Comparison of ENCODE assay signal across 1 cellular context in the genomic region with DNA sequence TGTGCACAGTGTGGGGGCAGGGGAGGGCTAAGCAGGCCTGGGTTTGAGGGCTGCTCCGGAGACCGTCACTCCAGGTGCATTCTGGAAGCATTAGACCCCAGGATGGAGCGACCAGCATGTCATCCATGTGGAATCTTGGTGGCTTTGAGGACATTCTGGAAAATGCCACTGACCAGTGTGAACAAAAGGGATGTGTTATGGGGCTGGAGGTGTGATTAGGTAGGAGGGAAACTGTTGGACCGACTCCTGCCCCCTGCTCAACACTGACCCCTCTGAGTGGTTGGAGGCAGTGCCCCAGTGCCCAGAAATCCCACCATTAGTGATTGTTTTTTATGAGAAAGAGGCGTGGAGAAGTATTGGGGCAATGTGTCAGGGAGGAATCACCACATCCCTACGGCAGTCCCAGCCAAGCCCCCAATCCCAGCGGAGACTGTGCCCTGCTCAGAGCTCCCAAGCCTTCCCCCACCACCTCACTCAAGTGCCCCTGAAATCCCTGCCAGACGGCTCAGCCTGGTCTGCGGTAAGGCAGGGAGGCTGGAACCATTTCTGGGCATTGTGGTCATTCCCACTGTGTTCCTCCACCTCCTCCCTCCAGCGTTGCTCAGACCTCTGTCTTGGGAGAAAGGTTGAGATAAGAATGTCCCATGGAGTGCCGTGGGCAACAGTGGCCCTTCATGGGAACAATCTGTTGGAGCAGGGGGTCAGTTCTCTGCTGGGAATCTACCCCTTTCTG.
TF ChIP-seq lines count a peak whose summit lies in the region.

No MANE protein-coding gene starts in this region.

TF ChIP-seq in HepG2, 621 proteins besides CTCF, POLR2A, EP300 and RAD21 (continued from another document and continues in another):
- TF ChIP-seq, protein P1, sequence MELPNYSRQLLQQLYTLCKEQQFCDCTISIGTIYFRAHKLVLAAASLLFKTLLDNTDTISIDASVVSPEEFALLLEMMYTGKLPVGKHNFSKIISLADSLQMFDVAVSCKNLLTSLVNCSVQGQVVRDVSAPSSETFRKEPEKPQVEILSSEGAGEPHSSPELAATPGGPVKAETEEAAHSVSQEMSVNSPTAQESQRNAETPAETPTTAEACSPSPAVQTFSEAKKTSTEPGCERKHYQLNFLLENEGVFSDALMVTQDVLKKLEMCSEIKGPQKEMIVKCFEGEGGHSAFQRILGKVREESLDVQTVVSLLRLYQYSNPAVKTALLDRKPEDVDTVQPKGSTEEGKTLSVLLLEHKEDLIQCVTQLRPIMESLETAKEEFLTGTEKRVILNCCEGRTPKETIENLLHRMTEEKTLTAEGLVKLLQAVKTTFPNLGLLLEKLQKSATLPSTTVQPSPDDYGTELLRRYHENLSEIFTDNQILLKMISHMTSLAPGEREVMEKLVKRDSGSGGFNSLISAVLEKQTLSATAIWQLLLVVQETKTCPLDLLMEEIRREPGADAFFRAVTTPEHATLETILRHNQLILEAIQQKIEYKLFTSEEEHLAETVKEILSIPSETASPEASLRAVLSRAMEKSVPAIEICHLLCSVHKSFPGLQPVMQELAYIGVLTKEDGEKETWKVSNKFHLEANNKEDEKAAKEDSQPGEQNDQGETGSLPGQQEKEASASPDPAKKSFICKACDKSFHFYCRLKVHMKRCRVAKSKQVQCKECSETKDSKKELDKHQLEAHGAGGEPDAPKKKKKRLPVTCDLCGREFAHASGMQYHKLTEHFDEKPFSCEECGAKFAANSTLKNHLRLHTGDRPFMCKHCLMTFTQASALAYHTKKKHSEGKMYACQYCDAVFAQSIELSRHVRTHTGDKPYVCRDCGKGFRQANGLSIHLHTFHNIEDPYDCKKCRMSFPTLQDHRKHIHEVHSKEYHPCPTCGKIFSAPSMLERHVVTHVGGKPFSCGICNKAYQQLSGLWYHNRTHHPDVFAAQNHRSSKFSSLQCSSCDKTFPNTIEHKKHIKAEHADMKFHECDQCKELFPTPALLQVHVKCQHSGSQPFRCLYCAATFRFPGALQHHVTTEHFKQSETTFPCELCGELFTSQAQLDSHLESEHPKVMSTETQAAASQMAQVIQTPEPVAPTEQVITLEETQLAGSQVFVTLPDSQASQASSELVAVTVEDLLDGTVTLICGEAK (IDR thresholded peaks at IDR 0.05), result no peak
- TF ChIP-seq, protein P1 (CRISPR knock-in tag; IDR thresholded peaks at IDR 0.05), result no peak
- no peak for TF ChIP-seq FIP1L1 (IDR thresholded peaks at IDR 0.05; ENCODE audit: borderline replicate concordance, insufficient read depth, low read depth, low read length)
- TF ChIP-seq, protein P2, sequence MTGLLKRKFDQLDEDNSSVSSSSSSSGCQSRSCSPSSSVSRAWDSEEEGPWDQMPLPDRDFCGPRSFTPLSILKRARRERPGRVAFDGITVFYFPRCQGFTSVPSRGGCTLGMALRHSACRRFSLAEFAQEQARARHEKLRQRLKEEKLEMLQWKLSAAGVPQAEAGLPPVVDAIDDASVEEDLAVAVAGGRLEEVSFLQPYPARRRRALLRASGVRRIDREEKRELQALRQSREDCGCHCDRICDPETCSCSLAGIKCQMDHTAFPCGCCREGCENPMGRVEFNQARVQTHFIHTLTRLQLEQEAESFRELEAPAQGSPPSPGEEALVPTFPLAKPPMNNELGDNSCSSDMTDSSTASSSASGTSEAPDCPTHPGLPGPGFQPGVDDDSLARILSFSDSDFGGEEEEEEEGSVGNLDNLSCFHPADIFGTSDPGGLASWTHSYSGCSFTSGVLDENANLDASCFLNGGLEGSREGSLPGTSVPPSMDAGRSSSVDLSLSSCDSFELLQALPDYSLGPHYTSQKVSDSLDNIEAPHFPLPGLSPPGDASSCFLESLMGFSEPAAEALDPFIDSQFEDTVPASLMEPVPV (CRISPR knock-in tag; IDR thresholded peaks at IDR 0.05), result peak; percentile 71; the same call in 1 of the 2 replicates
- peak; percentile 88; the same call in 1 of the 2 replicates for TF ChIP-seq ZNF225 (CRISPR knock-in tag; IDR thresholded peaks at IDR 0.05)
- TF ChIP-seq KMT2A (CRISPR knock-in tag; IDR thresholded peaks at IDR 0.05), result no peak
- no peak for TF ChIP-seq TCF7L2 (IDR thresholded peaks at IDR 0.05; ENCODE audit: low read depth, low read length)
- TF ChIP-seq SIX4 (CRISPR knock-in tag; IDR thresholded peaks at IDR 0.05), result no peak
- TF ChIP-seq TOE1 (CRISPR knock-in tag; IDR thresholded peaks at IDR 0.05), result peak; percentile 12; the same call in 1 of the 2 replicates
- TF ChIP-seq GATAD1 (CRISPR knock-in tag; IDR thresholded peaks at IDR 0.05), result no peak
- TF ChIP-seq HOXA9 (CRISPR knock-in tag; IDR thresholded peaks at IDR 0.05; ENCODE audit: borderline replicate concordance), result peak; percentile 43; the same call in 1 of the 2 replicates
- TF ChIP-seq, protein P3, sequence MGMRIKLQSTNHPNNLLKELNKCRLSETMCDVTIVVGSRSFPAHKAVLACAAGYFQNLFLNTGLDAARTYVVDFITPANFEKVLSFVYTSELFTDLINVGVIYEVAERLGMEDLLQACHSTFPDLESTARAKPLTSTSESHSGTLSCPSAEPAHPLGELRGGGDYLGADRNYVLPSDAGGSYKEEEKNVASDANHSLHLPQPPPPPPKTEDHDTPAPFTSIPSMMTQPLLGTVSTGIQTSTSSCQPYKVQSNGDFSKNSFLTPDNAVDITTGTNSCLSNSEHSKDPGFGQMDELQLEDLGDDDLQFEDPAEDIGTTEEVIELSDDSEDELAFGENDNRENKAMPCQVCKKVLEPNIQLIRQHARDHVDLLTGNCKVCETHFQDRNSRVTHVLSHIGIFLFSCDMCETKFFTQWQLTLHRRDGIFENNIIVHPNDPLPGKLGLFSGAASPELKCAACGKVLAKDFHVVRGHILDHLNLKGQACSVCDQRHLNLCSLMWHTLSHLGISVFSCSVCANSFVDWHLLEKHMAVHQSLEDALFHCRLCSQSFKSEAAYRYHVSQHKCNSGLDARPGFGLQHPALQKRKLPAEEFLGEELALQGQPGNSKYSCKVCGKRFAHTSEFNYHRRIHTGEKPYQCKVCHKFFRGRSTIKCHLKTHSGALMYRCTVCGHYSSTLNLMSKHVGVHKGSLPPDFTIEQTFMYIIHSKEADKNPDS (CRISPR knock-in tag; IDR thresholded peaks at IDR 0.05), result no peak
- peak; percentile 74; the same call in 1 of the 2 replicates for TF ChIP-seq ZNF747 (CRISPR knock-in tag; IDR thresholded peaks at IDR 0.05; ENCODE audit: borderline replicate concordance)
- no peak; the same call in 1 of the 2 replicates for TF ChIP-seq MIER3 (CRISPR knock-in tag; IDR thresholded peaks at IDR 0.05; ENCODE audit: borderline replicate concordance)
- no peak for TF ChIP-seq RFX1 (IDR thresholded peaks at IDR 0.05)
- TF ChIP-seq DPF2 (CRISPR knock-in tag; IDR thresholded peaks at IDR 0.05; ENCODE audit: borderline replicate concordance, low read depth), result no peak
- TF ChIP-seq, protein P4, sequence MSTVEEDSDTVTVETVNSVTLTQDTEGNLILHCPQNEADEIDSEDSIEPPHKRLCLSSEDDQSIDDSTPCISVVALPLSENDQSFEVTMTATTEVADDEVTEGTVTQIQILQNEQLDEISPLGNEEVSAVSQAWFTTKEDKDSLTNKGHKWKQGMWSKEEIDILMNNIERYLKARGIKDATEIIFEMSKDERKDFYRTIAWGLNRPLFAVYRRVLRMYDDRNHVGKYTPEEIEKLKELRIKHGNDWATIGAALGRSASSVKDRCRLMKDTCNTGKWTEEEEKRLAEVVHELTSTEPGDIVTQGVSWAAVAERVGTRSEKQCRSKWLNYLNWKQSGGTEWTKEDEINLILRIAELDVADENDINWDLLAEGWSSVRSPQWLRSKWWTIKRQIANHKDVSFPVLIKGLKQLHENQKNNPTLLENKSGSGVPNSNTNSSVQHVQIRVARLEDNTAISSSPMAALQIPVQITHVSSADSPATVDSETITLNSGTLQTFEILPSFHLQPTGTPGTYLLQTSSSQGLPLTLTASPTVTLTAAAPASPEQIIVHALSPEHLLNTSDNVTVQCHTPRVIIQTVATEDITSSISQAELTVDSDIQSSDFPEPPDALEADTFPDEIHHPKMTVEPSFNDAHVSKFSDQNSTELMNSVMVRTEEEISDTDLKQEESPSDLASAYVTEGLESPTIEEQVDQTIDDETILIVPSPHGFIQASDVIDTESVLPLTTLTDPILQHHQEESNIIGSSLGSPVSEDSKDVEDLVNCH (CRISPR knock-in tag; IDR thresholded peaks at IDR 0.05), result no peak
- TF ChIP-seq, protein P5, sequence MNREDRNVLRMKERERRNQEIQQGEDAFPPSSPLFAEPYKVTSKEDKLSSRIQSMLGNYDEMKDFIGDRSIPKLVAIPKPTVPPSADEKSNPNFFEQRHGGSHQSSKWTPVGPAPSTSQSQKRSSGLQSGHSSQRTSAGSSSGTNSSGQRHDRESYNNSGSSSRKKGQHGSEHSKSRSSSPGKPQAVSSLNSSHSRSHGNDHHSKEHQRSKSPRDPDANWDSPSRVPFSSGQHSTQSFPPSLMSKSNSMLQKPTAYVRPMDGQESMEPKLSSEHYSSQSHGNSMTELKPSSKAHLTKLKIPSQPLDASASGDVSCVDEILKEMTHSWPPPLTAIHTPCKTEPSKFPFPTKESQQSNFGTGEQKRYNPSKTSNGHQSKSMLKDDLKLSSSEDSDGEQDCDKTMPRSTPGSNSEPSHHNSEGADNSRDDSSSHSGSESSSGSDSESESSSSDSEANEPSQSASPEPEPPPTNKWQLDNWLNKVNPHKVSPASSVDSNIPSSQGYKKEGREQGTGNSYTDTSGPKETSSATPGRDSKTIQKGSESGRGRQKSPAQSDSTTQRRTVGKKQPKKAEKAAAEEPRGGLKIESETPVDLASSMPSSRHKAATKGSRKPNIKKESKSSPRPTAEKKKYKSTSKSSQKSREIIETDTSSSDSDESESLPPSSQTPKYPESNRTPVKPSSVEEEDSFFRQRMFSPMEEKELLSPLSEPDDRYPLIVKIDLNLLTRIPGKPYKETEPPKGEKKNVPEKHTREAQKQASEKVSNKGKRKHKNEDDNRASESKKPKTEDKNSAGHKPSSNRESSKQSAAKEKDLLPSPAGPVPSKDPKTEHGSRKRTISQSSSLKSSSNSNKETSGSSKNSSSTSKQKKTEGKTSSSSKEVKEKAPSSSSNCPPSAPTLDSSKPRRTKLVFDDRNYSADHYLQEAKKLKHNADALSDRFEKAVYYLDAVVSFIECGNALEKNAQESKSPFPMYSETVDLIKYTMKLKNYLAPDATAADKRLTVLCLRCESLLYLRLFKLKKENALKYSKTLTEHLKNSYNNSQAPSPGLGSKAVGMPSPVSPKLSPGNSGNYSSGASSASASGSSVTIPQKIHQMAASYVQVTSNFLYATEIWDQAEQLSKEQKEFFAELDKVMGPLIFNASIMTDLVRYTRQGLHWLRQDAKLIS (CRISPR knock-in tag; IDR thresholded peaks at IDR 0.05), result peak; percentile 69; the same call in 1 of the 2 replicates
- TF ChIP-seq NAIF1 (CRISPR knock-in tag; IDR thresholded peaks at IDR 0.05; ENCODE audit: borderline replicate concordance), result no peak
- peak; percentile 83; the same call in 1 of the 2 replicates for TF ChIP-seq CHCHD3 (CRISPR knock-in tag; IDR thresholded peaks at IDR 0.05)
- peak; percentile 38; the same call in 1 of the 2 replicates for TF ChIP-seq KLF6 (CRISPR knock-in tag; IDR thresholded peaks at IDR 0.05)
- no peak for TF ChIP-seq PHB2 (IDR thresholded peaks at IDR 0.05; ENCODE audit: partially characterized antibody)
- no peak for TF ChIP-seq ATAD3A (CRISPR knock-in tag; IDR thresholded peaks at IDR 0.05)
- TF ChIP-seq KLF15 (CRISPR knock-in tag; IDR thresholded peaks at IDR 0.05; ENCODE audit: borderline replicate concordance), result no peak
- no peak for TF ChIP-seq ZNF670 (CRISPR knock-in tag; IDR thresholded peaks at IDR 0.05; ENCODE audit: borderline replicate concordance)
- TF ChIP-seq, protein P6, sequence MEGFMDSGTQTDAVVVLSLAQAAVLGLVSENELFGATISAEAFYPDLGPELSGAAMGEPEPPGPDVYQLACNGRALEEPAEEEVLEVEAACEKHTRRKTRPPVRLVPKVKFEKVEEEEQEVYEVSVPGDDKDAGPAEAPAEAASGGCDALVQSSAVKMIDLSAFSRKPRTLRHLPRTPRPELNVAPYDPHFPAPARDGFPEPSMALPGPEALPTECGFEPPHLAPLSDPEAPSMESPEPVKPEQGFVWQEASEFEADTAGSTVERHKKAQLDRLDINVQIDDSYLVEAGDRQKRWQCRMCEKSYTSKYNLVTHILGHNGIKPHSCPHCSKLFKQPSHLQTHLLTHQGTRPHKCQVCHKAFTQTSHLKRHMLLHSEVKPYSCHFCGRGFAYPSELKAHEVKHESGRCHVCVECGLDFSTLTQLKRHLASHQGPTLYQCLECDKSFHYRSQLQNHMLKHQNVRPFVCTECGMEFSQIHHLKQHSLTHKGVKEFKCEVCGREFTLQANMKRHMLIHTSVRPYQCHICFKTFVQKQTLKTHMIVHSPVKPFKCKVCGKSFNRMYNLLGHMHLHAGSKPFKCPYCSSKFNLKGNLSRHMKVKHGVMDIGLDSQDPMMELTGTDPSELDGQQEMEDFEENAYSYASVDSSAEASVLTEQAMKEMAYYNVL (CRISPR knock-in tag; IDR thresholded peaks at IDR 0.05; ENCODE audit: borderline replicate concordance), result peak; percentile 17; the same call in 1 of the 2 replicates
- TF ChIP-seq, protein P7, sequence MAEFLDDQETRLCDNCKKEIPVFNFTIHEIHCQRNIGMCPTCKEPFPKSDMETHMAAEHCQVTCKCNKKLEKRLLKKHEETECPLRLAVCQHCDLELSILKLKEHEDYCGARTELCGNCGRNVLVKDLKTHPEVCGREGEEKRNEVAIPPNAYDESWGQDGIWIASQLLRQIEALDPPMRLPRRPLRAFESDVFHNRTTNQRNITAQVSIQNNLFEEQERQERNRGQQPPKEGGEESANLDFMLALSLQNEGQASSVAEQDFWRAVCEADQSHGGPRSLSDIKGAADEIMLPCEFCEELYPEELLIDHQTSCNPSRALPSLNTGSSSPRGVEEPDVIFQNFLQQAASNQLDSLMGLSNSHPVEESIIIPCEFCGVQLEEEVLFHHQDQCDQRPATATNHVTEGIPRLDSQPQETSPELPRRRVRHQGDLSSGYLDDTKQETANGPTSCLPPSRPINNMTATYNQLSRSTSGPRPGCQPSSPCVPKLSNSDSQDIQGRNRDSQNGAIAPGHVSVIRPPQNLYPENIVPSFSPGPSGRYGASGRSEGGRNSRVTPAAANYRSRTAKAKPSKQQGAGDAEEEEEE (CRISPR knock-in tag; IDR thresholded peaks at IDR 0.05; ENCODE audit: borderline replicate concordance), result peak; percentile 50; the same call in 1 of the 2 replicates
- TF ChIP-seq PCBP1 (IDR thresholded peaks at IDR 0.05; ENCODE audit: borderline replicate concordance, low read depth, low read length), result no peak
